1 cellular context compared by ENCODE assay signal in genomic region chr17:45277216-45277849, GRCh38.
A peak's percentile ranks its signal among the peaks of the same experiment; 100 is the strongest.
TF ChIP-seq lines count a peak whose summit lies in the region.

No MANE protein-coding gene starts in this region.

TF ChIP-seq in HepG2, 621 proteins besides CTCF, POLR2A, EP300 and RAD21 (continued from another document and continues in another):
- no peak for TF ChIP-seq ZNF564 (CRISPR knock-in tag; IDR thresholded peaks at IDR 0.05)
- no peak for TF ChIP-seq ZNF737 (CRISPR knock-in tag; IDR thresholded peaks at IDR 0.05; ENCODE audit: borderline replicate concordance)
- peak; percentile 89 for TF ChIP-seq SSRP1 (CRISPR knock-in tag; IDR thresholded peaks at IDR 0.05)
- no peak for TF ChIP-seq STAT5B (CRISPR knock-in tag; IDR thresholded peaks at IDR 0.05)
- no peak for TF ChIP-seq LBX2 (CRISPR knock-in tag; IDR thresholded peaks at IDR 0.05; ENCODE audit: borderline replicate concordance)
- TF ChIP-seq JUND (CRISPR knock-in tag; IDR thresholded peaks at IDR 0.05): no peak
- no peak for TF ChIP-seq DDIT3 (CRISPR knock-in tag; IDR thresholded peaks at IDR 0.05)
- TF ChIP-seq ZNF451 (CRISPR knock-in tag; IDR thresholded peaks at IDR 0.05): no peak
- no peak for TF ChIP-seq ZFP37 (CRISPR knock-in tag; IDR thresholded peaks at IDR 0.05; ENCODE audit: borderline replicate concordance)
- TF ChIP-seq REPIN1 (CRISPR knock-in tag; IDR thresholded peaks at IDR 0.05; ENCODE audit: borderline replicate concordance, low read depth): peak; percentile 83
- TF ChIP-seq NR0B2 (CRISPR knock-in tag; IDR thresholded peaks at IDR 0.05): no peak
- TF ChIP-seq NFKBIZ (CRISPR knock-in tag; IDR thresholded peaks at IDR 0.05): no peak
- TF ChIP-seq EEA1 (CRISPR knock-in tag; IDR thresholded peaks at IDR 0.05; ENCODE audit: borderline replicate concordance): no peak
- TF ChIP-seq ZNF761 (CRISPR knock-in tag; conservative IDR thresholded peaks at IDR 0.05): no peak
- TF ChIP-seq ZBTB4 (CRISPR knock-in tag; IDR thresholded peaks at IDR 0.05; ENCODE audit: borderline replicate concordance): no peak
- TF ChIP-seq HOXA3 (CRISPR knock-in tag; IDR thresholded peaks at IDR 0.05): 0 out of 2 replicates have a peak, but pooled peaks have one; percentile 41
- no peak for TF ChIP-seq ZZZ3 (CRISPR knock-in tag; IDR thresholded peaks at IDR 0.05; ENCODE audit: borderline replicate concordance)
- no peak for TF ChIP-seq POLR2AphosphoS5 (IDR thresholded peaks at IDR 0.05; ENCODE audit: low read depth, low read length)
- TF ChIP-seq, protein P1, sequence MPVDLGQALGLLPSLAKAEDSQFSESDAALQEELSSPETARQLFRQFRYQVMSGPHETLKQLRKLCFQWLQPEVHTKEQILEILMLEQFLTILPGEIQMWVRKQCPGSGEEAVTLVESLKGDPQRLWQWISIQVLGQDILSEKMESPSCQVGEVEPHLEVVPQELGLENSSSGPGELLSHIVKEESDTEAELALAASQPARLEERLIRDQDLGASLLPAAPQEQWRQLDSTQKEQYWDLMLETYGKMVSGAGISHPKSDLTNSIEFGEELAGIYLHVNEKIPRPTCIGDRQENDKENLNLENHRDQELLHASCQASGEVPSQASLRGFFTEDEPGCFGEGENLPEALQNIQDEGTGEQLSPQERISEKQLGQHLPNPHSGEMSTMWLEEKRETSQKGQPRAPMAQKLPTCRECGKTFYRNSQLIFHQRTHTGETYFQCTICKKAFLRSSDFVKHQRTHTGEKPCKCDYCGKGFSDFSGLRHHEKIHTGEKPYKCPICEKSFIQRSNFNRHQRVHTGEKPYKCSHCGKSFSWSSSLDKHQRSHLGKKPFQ (CRISPR knock-in tag; IDR thresholded peaks at IDR 0.05; ENCODE audit: insufficient replicate concordance): no peak
- TF ChIP-seq ZMAT3 (CRISPR knock-in tag; conservative IDR thresholded peaks at IDR 0.05): no peak
- no peak for TF ChIP-seq CREM (IDR thresholded peaks at IDR 0.05)
- TF ChIP-seq CREM (CRISPR knock-in tag; IDR thresholded peaks at IDR 0.05): no peak
- TF ChIP-seq KMT2B (CRISPR knock-in tag; IDR thresholded peaks at IDR 0.05): no peak
- TF ChIP-seq ZNF362 (CRISPR knock-in tag; IDR thresholded peaks at IDR 0.05; ENCODE audit: borderline replicate concordance): no peak
- TF ChIP-seq MEF2D (CRISPR knock-in tag; IDR thresholded peaks at IDR 0.05): no peak
- no peak for TF ChIP-seq CEBPZ (IDR thresholded peaks at IDR 0.05; ENCODE audit: low read length)
- no peak for TF ChIP-seq ZNF792 (CRISPR knock-in tag; IDR thresholded peaks at IDR 0.05)
- peak; percentile 69; the same call in 1 of the 2 replicates for TF ChIP-seq MIER3 (CRISPR knock-in tag; IDR thresholded peaks at IDR 0.05; ENCODE audit: borderline replicate concordance)
- TF ChIP-seq TEAD2 (CRISPR knock-in tag; IDR thresholded peaks at IDR 0.05): no peak
- no peak for TF ChIP-seq MAF1 (CRISPR knock-in tag; IDR thresholded peaks at IDR 0.05; ENCODE audit: borderline replicate concordance)
- TF ChIP-seq ZNF501 (CRISPR knock-in tag; IDR thresholded peaks at IDR 0.05): peak; percentile 45; the same call in 1 of the 2 replicates
- TF ChIP-seq, protein P2, sequence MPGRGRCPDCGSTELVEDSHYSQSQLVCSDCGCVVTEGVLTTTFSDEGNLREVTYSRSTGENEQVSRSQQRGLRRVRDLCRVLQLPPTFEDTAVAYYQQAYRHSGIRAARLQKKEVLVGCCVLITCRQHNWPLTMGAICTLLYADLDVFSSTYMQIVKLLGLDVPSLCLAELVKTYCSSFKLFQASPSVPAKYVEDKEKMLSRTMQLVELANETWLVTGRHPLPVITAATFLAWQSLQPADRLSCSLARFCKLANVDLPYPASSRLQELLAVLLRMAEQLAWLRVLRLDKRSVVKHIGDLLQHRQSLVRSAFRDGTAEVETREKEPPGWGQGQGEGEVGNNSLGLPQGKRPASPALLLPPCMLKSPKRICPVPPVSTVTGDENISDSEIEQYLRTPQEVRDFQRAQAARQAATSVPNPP (CRISPR knock-in tag; IDR thresholded peaks at IDR 0.05): no peak
- TF ChIP-seq, protein P3, sequence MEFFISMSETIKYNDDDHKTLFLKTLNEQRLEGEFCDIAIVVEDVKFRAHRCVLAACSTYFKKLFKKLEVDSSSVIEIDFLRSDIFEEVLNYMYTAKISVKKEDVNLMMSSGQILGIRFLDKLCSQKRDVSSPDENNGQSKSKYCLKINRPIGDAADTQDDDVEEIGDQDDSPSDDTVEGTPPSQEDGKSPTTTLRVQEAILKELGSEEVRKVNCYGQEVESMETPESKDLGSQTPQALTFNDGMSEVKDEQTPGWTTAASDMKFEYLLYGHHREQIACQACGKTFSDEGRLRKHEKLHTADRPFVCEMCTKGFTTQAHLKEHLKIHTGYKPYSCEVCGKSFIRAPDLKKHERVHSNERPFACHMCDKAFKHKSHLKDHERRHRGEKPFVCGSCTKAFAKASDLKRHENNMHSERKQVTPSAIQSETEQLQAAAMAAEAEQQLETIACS (CRISPR knock-in tag; IDR thresholded peaks at IDR 0.05): no peak
- TF ChIP-seq ZBTB7B (CRISPR knock-in tag; IDR thresholded peaks at IDR 0.05): no peak
- peak; percentile 64 for TF ChIP-seq SAP130 (CRISPR knock-in tag; IDR thresholded peaks at IDR 0.05; ENCODE audit: low read depth)
- no peak for TF ChIP-seq RFX3 (CRISPR knock-in tag; IDR thresholded peaks at IDR 0.05)
- TF ChIP-seq HMGA1 (CRISPR knock-in tag; conservative IDR thresholded peaks at IDR 0.05): no peak
- no peak for TF ChIP-seq ZNF616 (CRISPR knock-in tag; IDR thresholded peaks at IDR 0.05; ENCODE audit: low read depth)
- TF ChIP-seq KDM5A (IDR thresholded peaks at IDR 0.05; ENCODE audit: borderline replicate concordance, low read length): no peak
- TF ChIP-seq ZNF121 (CRISPR knock-in tag; IDR thresholded peaks at IDR 0.05): no peak
- TF ChIP-seq FOXC1 (CRISPR knock-in tag; IDR thresholded peaks at IDR 0.05; ENCODE audit: borderline replicate concordance): 0 out of 2 replicates have a peak, but pooled peaks have one; percentile 25
- no peak for TF ChIP-seq ZNF230 (CRISPR knock-in tag; IDR thresholded peaks at IDR 0.05)
- no peak for TF ChIP-seq ISX (CRISPR knock-in tag; conservative IDR thresholded peaks at IDR 0.05)
- TF ChIP-seq NR1H2 (CRISPR knock-in tag; IDR thresholded peaks at IDR 0.05; ENCODE audit: borderline replicate concordance, low read depth): no peak
- no peak for TF ChIP-seq NFYC (CRISPR knock-in tag; IDR thresholded peaks at IDR 0.05)
- TF ChIP-seq ZNF136 (CRISPR knock-in tag; IDR thresholded peaks at IDR 0.05; ENCODE audit: low read depth): no peak
- no peak for TF ChIP-seq ZNF30 (CRISPR knock-in tag; IDR thresholded peaks at IDR 0.05)
- TF ChIP-seq STAG1 (CRISPR knock-in tag; IDR thresholded peaks at IDR 0.05): peak; percentile 93
- no peak for TF ChIP-seq PRDM15 (CRISPR knock-in tag; IDR thresholded peaks at IDR 0.05)
- TF ChIP-seq IRF2 (CRISPR knock-in tag; IDR thresholded peaks at IDR 0.05): peak; percentile 76
- no peak for TF ChIP-seq ZNF746 (CRISPR knock-in tag; IDR thresholded peaks at IDR 0.05)
- no peak for TF ChIP-seq YY1 (IDR thresholded peaks at IDR 0.05; ENCODE audit: insufficient read depth, insufficient replicate concordance, low read depth, low read length)
- no peak for TF ChIP-seq RFX5 (IDR thresholded peaks at IDR 0.05; ENCODE audit: low read depth, low read length)
- TF ChIP-seq ZNF562 (CRISPR knock-in tag; IDR thresholded peaks at IDR 0.05; ENCODE audit: borderline replicate concordance): no peak
